In the genomic region with DNA sequence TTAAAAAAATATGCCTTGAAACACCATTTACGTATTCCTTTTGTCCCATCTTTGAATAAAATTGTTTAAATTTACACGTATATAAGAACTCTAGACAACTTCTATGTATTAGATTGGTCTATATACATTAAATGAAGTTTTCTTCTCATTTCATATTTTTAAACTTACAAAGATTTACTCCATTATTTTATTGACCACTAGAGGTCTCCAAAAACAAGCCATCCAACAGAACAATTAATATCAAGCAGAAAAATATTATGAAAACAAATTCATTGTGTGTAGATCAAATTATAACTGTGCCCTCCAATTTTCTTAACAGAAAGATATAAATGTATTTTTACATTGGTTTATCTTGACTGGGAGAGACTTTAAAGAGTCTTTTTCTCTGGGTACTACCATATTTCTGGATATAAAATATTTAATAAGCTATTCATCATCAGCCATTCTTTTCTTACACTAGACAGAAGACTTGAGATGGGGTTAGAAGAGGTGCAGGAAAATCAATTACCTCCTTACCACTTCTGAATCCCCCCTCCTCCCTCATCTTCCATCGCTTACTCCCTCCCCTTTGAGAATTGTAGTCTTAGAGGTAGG, we compare ENCODE assay signal across 8 cellular contexts.
A peak's percentile ranks its signal among the peaks of the same experiment; 100 is the strongest.
DNase-seq lines count a peak whose midpoint lies in the region; ATAC-seq and TF ChIP-seq lines count a peak whose summit lies in the region.

No MANE protein-coding gene starts in this region.

- intact Hi-C loops in psoas muscle (cut with DNase I): loop anchor here (2.0 to 5.0 kb wide), 2 partner anchors 115 to 117 kb away; no protein-coding TSS in a partner anchor

- DNase-seq in DMS 273 (lab: John Stamatoyannopoulos, UW; ENCODE audit: unreplicated experiment): peak; percentile 26
- no peak for DNase-seq in DMS 273 treated with DMSO at 0.1 percent for 48 hours (lab: John Stamatoyannopoulos, UW)
- DNase-seq in LNCaP clone FGC (ENCODE audit: low read depth): no peak
- DNase-seq in dermis blood vessel endothelial cell: peak; percentile 55
- no peak for DNase-seq in psoas muscle
- DNase-seq in foreskin melanocyte: no peak
- DNase-seq in effector memory CD8-positive, alpha-beta T cell: no peak

- H3K4me1 Mint-ChIP-seq in effector memory CD8-positive, alpha-beta T cell (ENCODE audit: low read depth in 2 of 2): peaks cover 8 to 10% of the 10 kb centered on the region in 2 donors

- H3K9me3 Mint-ChIP-seq in effector memory CD8-positive, alpha-beta T cell: no peaks in the 10 kb centered on the region

- H3K27ac ChIP-seq in psoas muscle: no peak overlapping the region

- no peaks in the 10 kb centered on the region for H3K27me3 Mint-ChIP-seq in effector memory CD8-positive, alpha-beta T cell

- H3K4me3 Mint-ChIP-seq in effector memory CD8-positive, alpha-beta T cell: no peak overlapping the region

- ATAC-seq in psoas muscle (no peak), HG02852 (IDR thresholded peaks at IDR 0.05; ENCODE audit: unreplicated experiment) (no peak)
- no peak for ATAC-seq in effector memory CD8-positive, alpha-beta T cell (replicated peaks)

- H3K4me3 ChIP-seq in LNCaP clone FGC (ENCODE audit: low read depth, low read length): no peak overlapping the region
- H3K4me3 ChIP-seq in psoas muscle: no peak overlapping the region

- H3K27ac Mint-ChIP-seq in effector memory CD8-positive, alpha-beta T cell: no peak overlapping the region

- H3K4me1 ChIP-seq in psoas muscle: no peaks in the 10 kb centered on the region

- no peaks in the 10 kb centered on the region for H3K9me3 ChIP-seq in psoas muscle

- H3K27me3 ChIP-seq in psoas muscle (ENCODE audit: insufficient read depth in 3 of 3, low read length in 2 of 3): no peaks in the 10 kb centered on the region

- peaks cover 11% of the 10 kb centered on the region for H3K36me3 Mint-ChIP-seq in effector memory CD8-positive, alpha-beta T cell (ENCODE audit: insufficient read depth)

- TF ChIP-seq CTCF in LNCaP clone FGC (IDR thresholded peaks at IDR 0.05; ENCODE audit: control insufficient read depth, extremely low read depth, insufficient read depth): peak; percentile 39
- peak; percentile 77 for TF ChIP-seq CTCF in psoas muscle (IDR thresholded peaks at IDR 0.05)

- 80 to 87% (median 84%) methylated on average over 3 of the region's 3 CpGs for WGBS in psoas muscle, 3 donors

- H3K36me3 ChIP-seq in psoas muscle (ENCODE audit: insufficient read depth in 1 of 2, low read depth in 1 of 2): no peaks in the 10 kb centered on the region

Comparison
In these comparisons a context has a peak if more than half of its experiments do, and no peak if none do; other contexts are left out.
1. DNase-seq: peak in DMS 273 (single experiment) and dermis blood vessel endothelial cell (single experiment); none in DMS 273 treated with DMSO at 0.1 percent for 48 hours (single experiment), LNCaP clone FGC (single experiment), psoas muscle (0 of 2), foreskin melanocyte (single experiment) and effector memory CD8-positive, alpha-beta T cell (0 of 3).